1 cellular context compared by ENCODE assay signal in genomic region chr11:61966673-61967176, GRCh38.
TF ChIP-seq lines count a peak whose summit lies in the region.

No MANE protein-coding gene starts in this region.

TF ChIP-seq in K562, 482 proteins besides CTCF, POLR2A, EP300 and RAD21 (continued from another document and continues in another):
- TF ChIP-seq ATF6 (CRISPR knock-in tag; IDR thresholded peaks at IDR 0.05) (0 out of 2 replicates have a peak, but pooled peaks have one; percentile 53), DPF2 (IDR thresholded peaks at IDR 0.05) (peak; percentile 93), EHMT2 (IDR thresholded peaks at IDR 0.05) (no peak), TRIM24 (IDR thresholded peaks at IDR 0.05) (peak in 1 of 2 experiments; percentile 60; a peak in 1 of 4 replicates), ZNF324 (CRISPR knock-in tag; IDR thresholded peaks at IDR 0.05) (no peak), TAF7 (tag; IDR thresholded peaks at IDR 0.05) (peak; percentile 43; the same call in 1 of the 2 replicates), SP1 (CRISPR knock-in tag; IDR thresholded peaks at IDR 0.05) (0 out of 2 replicates have a peak, but pooled peaks have one; percentile 25), HDAC8 (tag; IDR thresholded peaks at IDR 0.05) (no peak), HOXB6 (CRISPR knock-in tag; IDR thresholded peaks at IDR 0.05; ENCODE audit: borderline replicate concordance) (no peak), SPI1 (IDR thresholded peaks at IDR 0.05; ENCODE audit: borderline replicate concordance, low read depth, low read length) (no peak), CREB5 (CRISPR knock-in tag; IDR thresholded peaks at IDR 0.05) (no peak), TBL1XR1 (IDR thresholded peaks at IDR 0.05; ENCODE audit: low read length in 2 of 2) (peak; percentile 79 to 92; a peak in 3 of 4 replicates), FOXM1 (IDR thresholded peaks at IDR 0.05; ENCODE audit: low read depth) (peak; percentile 62; the same call in 1 of the 2 replicates), FOXM1 (CRISPR knock-in tag; IDR thresholded peaks at IDR 0.05; ENCODE audit: low read depth) (no peak), SRSF1 (IDR thresholded peaks at IDR 0.05; ENCODE audit: low read depth, low read length) (no peak), KDM1A (IDR thresholded peaks at IDR 0.05) (no peak), RNF2 (IDR thresholded peaks at IDR 0.05) (peak; percentile 48; the same call in 1 of the 2 replicates), ILK (tag; IDR thresholded peaks at IDR 0.05; ENCODE audit: borderline replicate concordance, low read depth) (no peak), ZNF609 (CRISPR knock-in tag; IDR thresholded peaks at IDR 0.05; ENCODE audit: borderline replicate concordance) (no peak), GATA2 (CRISPR knock-in tag; IDR thresholded peaks at IDR 0.05) (peak; percentile 93), MTA2 (IDR thresholded peaks at IDR 0.05; ENCODE audit: low read depth) (peak; percentile 83), MTA3 (IDR thresholded peaks at IDR 0.05; ENCODE audit: borderline replicate concordance) (0 out of 2 replicates have a peak, but pooled peaks have one; percentile 18), ZNF431 (CRISPR knock-in tag; IDR thresholded peaks at IDR 0.05) (no peak), EP400 (IDR thresholded peaks at IDR 0.05) (peak; percentile 64; the same call in 1 of the 2 replicates), HMBOX1 (IDR thresholded peaks at IDR 0.05) (0 out of 2 replicates have a peak, but pooled peaks have one; percentile 13), ZBTB9 (CRISPR knock-in tag; IDR thresholded peaks at IDR 0.05) (peak; percentile 70; the same call in 1 of the 2 replicates), LEF1 (IDR thresholded peaks at IDR 0.05) (peak; percentile 84), NFE2 (IDR thresholded peaks at IDR 0.05; ENCODE audit: low read depth) (peak; percentile 21), MYNN (IDR thresholded peaks at IDR 0.05) (peak; percentile 55; the same call in 1 of the 2 replicates), MYNN (CRISPR knock-in tag; IDR thresholded peaks at IDR 0.05) (no peak), ZNF140 (CRISPR knock-in tag; IDR thresholded peaks at IDR 0.05) (no peak), SRF (CRISPR knock-in tag; IDR thresholded peaks at IDR 0.05) (peak in 1 of 2 experiments; percentile 47; a peak in 1 of 4 replicates), HDAC2 (IDR thresholded peaks at IDR 0.05) (peak; percentile 54; the same call in 1 of the 2 replicates), ZNF766 (CRISPR knock-in tag; conservative IDR thresholded peaks at IDR 0.05) (peak; percentile 83), PCBP1 (IDR thresholded peaks at IDR 0.05; ENCODE audit: low read depth, low read length, poor library complexity, severe bottlenecking) (no peak), ZC3H11A (IDR thresholded peaks at IDR 0.05; ENCODE audit: low read depth, low read length) (no peak), MIER1 (IDR thresholded peaks at IDR 0.05; ENCODE audit: low read depth) (no peak), ZBTB12 (CRISPR knock-in tag; IDR thresholded peaks at IDR 0.05) (no peak), ZNF311 (CRISPR knock-in tag; IDR thresholded peaks at IDR 0.05) (0 out of 2 replicates have a peak, but pooled peaks have one; percentile 21), MITF (IDR thresholded peaks at IDR 0.05) (peak; percentile 89), THAP12 (CRISPR knock-in tag; IDR thresholded peaks at IDR 0.05) (0 out of 2 replicates have a peak, but pooled peaks have one; percentile 19), STAT5A (IDR thresholded peaks at IDR 0.05; ENCODE audit: borderline replicate concordance, low read length) (peak; percentile 82), ELF4 (CRISPR knock-in tag; IDR thresholded peaks at IDR 0.05) (peak; percentile 78; the same call in 1 of the 2 replicates), AFF1 (IDR thresholded peaks at IDR 0.05; ENCODE audit: low read depth in 1 of 2, partially characterized antibody in 2 of 2) (peak; percentile 68 to 94), CHD4 (IDR thresholded peaks at IDR 0.05; ENCODE audit: insufficient read depth, insufficient replicate concordance, low read depth, low read length, poor library complexity, severe bottlenecking) (no peak), BCL6 (CRISPR knock-in tag; IDR thresholded peaks at IDR 0.05) (no peak)
